In genomic region chr5:139578348-139578724, GRCh38 we compare ENCODE assay signal across 17 cellular contexts. TPM values are rescaled to one million over a fixed set of nuclear protein-coding genes. Genes with fewer than 3 reads are reported as not detected.
DNase-seq lines count a peak whose midpoint lies in the region; ATAC-seq and TF ChIP-seq lines count a peak whose summit lies in the region.
"Had no signal": no experiment of that assay in that cellular context is flagged by ENCODE, and none has a peak within 500 bp of the region (broad histone marks: within the 10 kb centered on the region; RNA-seq: fewer than 3 reads in every experiment).

No MANE protein-coding gene starts in this region.

- H3K36me3 Mint-ChIP-seq in activated naive CD4-positive, alpha-beta T cell treated with anti-CD3 and anti-CD28 coated beads, Interleukin-2, amount 50 U/mL, for 24 hours = peaks cover 4% of the 10 kb centered on the region
- peaks cover 35% of the 10 kb centered on the region for H3K36me3 Mint-ChIP-seq in activated CD8-positive, alpha-beta T cell treated with anti-CD3 and anti-CD28 coated beads for 36 hours (ENCODE audit: low read depth)
- H3K36me3 Mint-ChIP-seq in memory B cell (peaks cover 5% of the 10 kb centered on the region), Calu3 (ENCODE audit: insufficient read depth, unreplicated experiment) (peaks cover 22% of the 10 kb centered on the region)

- H3K27me3 Mint-ChIP-seq in activated naive CD4-positive, alpha-beta T cell treated with anti-CD3 and anti-CD28 coated beads, Interleukin-2, amount 50 U/mL, for 24 hours = no peaks in the 10 kb centered on the region
- no peaks in the 10 kb centered on the region for H3K27me3 Mint-ChIP-seq in activated CD8-positive, alpha-beta T cell treated with anti-CD3 and anti-CD28 coated beads for 36 hours
- no peaks in the 10 kb centered on the region for H3K27me3 Mint-ChIP-seq in memory B cell
- no peaks in the 10 kb centered on the region for H3K27me3 Mint-ChIP-seq in stimulated activated naive CD8-positive, alpha-beta T cell treated with anti-CD3 and anti-CD28 coated beads, Interleukin-15, amount 100 ng/mL, for 72 hours
- no peaks in the 10 kb centered on the region for H3K27me3 Mint-ChIP-seq in Calu3 (ENCODE audit: unreplicated experiment)

- DNase-seq in activated naive CD4-positive, alpha-beta T cell (lab: John Stamatoyannopoulos, UW) = no peak
- no peak for DNase-seq in activated CD8-positive, alpha-beta T cell treated with anti-CD3 and anti-CD28 coated beads for 36 hours
- DNase-seq in memory B cell (ENCODE audit: low spot score in 2 of 2) = no peak
- no peak for DNase-seq in stimulated activated naive CD8-positive, alpha-beta T cell treated with anti-CD3 and anti-CD28 coated beads, Interleukin-15, amount 100 ng/mL, for 72 hours
- no peak for DNase-seq in Calu3
- no peak for DNase-seq in NCI-H1105 (lab: John Stamatoyannopoulos, UW)
- DNase-seq: effector CD4-positive, alpha-beta T cell; hippocampal formation; KBM-7; NCI-H1436; NCI-H345; posterior cingulate gyrus; SHP77 treated with DMSO at 0.1 percent for 48 hours; stimulated activated CD4-positive, alpha-beta T cell treated with anti-CD3 and anti-CD28 coated beads, Interleukin-12 subunit alpha, Interleukin-12 subunit beta, amount 100 ng/mL, for 4 hours had no signal

- H3K9me3 Mint-ChIP-seq in activated naive CD4-positive, alpha-beta T cell treated with anti-CD3 and anti-CD28 coated beads, Interleukin-2, amount 50 U/mL, for 24 hours = no peaks in the 10 kb centered on the region
- H3K9me3 Mint-ChIP-seq in activated CD8-positive, alpha-beta T cell treated with anti-CD3 and anti-CD28 coated beads for 36 hours = no peaks in the 10 kb centered on the region
- H3K9me3 Mint-ChIP-seq in memory B cell = no peaks in the 10 kb centered on the region
- H3K9me3 Mint-ChIP-seq in stimulated activated naive CD8-positive, alpha-beta T cell treated with anti-CD3 and anti-CD28 coated beads, Interleukin-15, amount 100 ng/mL, for 72 hours = no peaks in the 10 kb centered on the region
- no peaks in the 10 kb centered on the region for H3K9me3 Mint-ChIP-seq in Calu3 (ENCODE audit: low read depth, unreplicated experiment)

- H3K27ac Mint-ChIP-seq in activated naive CD4-positive, alpha-beta T cell treated with anti-CD3 and anti-CD28 coated beads, Interleukin-2, amount 50 U/mL, for 24 hours = peak overlapping the region; percentile 91
- peak overlapping the region; percentile 81 for H3K27ac Mint-ChIP-seq in activated CD8-positive, alpha-beta T cell treated with anti-CD3 and anti-CD28 coated beads for 36 hours
- H3K27ac Mint-ChIP-seq in memory B cell (peak overlapping the region; percentile 84), Calu3 (ENCODE audit: unreplicated experiment) (no peak overlapping the region)
- peak overlapping the region; percentile 63 to 80 for H3K27ac Mint-ChIP-seq in stimulated activated naive CD8-positive, alpha-beta T cell treated with anti-CD3 and anti-CD28 coated beads, Interleukin-15, amount 100 ng/mL, for 72 hours

- CTCF ChIA-PET in activated CD8-positive, alpha-beta T cell treated with anti-CD3 and anti-CD28 coated beads for 36 hours (lab: Charles Lee) = interaction anchor here (0.6 to 2.4 kb wide), 7 partner anchors 15 to 516 kb away, joined by 3 to 13 read pairs (median 4); no protein-coding TSS in a partner anchor
- CTCF ChIA-PET in Calu3 (lab: Charles Lee) = no interaction called here

- no peak for TF ChIP-seq CTCF in activated CD8-positive, alpha-beta T cell treated with anti-CD3 and anti-CD28 coated beads for 36 hours (IDR thresholded peaks at IDR 0.05)
- no peak for TF ChIP-seq CTCF in Calu3 (IDR thresholded peaks at IDR 0.05; ENCODE audit: unreplicated experiment)

- peaks cover 70% of the 10 kb centered on the region for H3K4me1 Mint-ChIP-seq in activated naive CD4-positive, alpha-beta T cell treated with anti-CD3 and anti-CD28 coated beads, Interleukin-2, amount 50 U/mL, for 24 hours
- peaks cover 66% of the 10 kb centered on the region for H3K4me1 Mint-ChIP-seq in activated CD8-positive, alpha-beta T cell treated with anti-CD3 and anti-CD28 coated beads for 36 hours (ENCODE audit: low read depth)
- H3K4me1 Mint-ChIP-seq in memory B cell (peaks cover 37% of the 10 kb centered on the region), Calu3 (ENCODE audit: low read depth, unreplicated experiment) (peaks cover 7% of the 10 kb centered on the region)
- H3K4me1 Mint-ChIP-seq in stimulated activated naive CD8-positive, alpha-beta T cell treated with anti-CD3 and anti-CD28 coated beads, Interleukin-15, amount 100 ng/mL, for 72 hours = peaks cover 69% of the 10 kb centered on the region

- ATAC-seq in activated CD8-positive, alpha-beta T cell treated with anti-CD3 and anti-CD28 coated beads for 36 hours = no peak
- ATAC-seq in memory B cell (ENCODE audit: low read depth) (no peak), GM19023 (IDR thresholded peaks at IDR 0.05; ENCODE audit: unreplicated experiment) (no peak)
- no peak for ATAC-seq in stimulated activated naive CD8-positive, alpha-beta T cell treated with anti-CD3 and anti-CD28 coated beads, Interleukin-15, amount 100 ng/mL, for 72 hours
- ATAC-seq: mucosa of descending colon had no signal

- no TSS peak for BruUV-seq in Calu3 (replicated peaks; lab: Mats Ljungman, UMichigan)

- POLR2A ChIA-PET in activated CD8-positive, alpha-beta T cell treated with anti-CD3 and anti-CD28 coated beads for 36 hours (lab: Charles Lee) = interaction anchor here (0.6 to 8.0 kb wide), 5 partner anchors 14 to 74 kb away, joined by 3 to 78 read pairs (median 4); partner anchors contain the start of gene UBE2D2

- intact Hi-C loops in activated CD8-positive, alpha-beta T cell treated with anti-CD3 and anti-CD28 coated beads for 36 hours (cut with micrococcal nuclease) = no loop called here
- intact Hi-C loops in Calu3 (cut with micrococcal nuclease; ENCODE audit: unreplicated experiment) = no loop called here

- peak overlapping the region; percentile 33 for H3K4me3 Mint-ChIP-seq in activated naive CD4-positive, alpha-beta T cell treated with anti-CD3 and anti-CD28 coated beads, Interleukin-2, amount 50 U/mL, for 24 hours
- H3K4me3 Mint-ChIP-seq in activated CD8-positive, alpha-beta T cell treated with anti-CD3 and anti-CD28 coated beads for 36 hours = no peak overlapping the region
- H3K4me3 Mint-ChIP-seq in memory B cell = peak overlapping the region; percentile 24
- peak overlapping the region; percentile 17 to 35 for H3K4me3 Mint-ChIP-seq in stimulated activated naive CD8-positive, alpha-beta T cell treated with anti-CD3 and anti-CD28 coated beads, Interleukin-15, amount 100 ng/mL, for 72 hours
- no peak overlapping the region for H3K4me3 Mint-ChIP-seq in Calu3 (ENCODE audit: low read depth, unreplicated experiment)

RNA-seq across cellular contexts. Expression of gene UBE2D2, which starts 17.2 kb away (rescaled TPM):
- total RNA-seq in activated CD8-positive, alpha-beta T cell treated with anti-CD3 and anti-CD28 coated beads for 36 hours = 100 to 1,000 TPM; 239 to 253 TPM
- total RNA-seq in Calu3 (2022) = 179 and 187 TPM in 2 replicates

Comparison
In these comparisons a context has a peak if more than half of its experiments do, and no peak if none do; other contexts are left out.
1. H3K4me3 Mint-ChIP-seq: peak in activated naive CD4-positive, alpha-beta T cell treated with anti-CD3 and anti-CD28 coated beads, Interleukin-2, amount 50 U/mL, for 24 hours (single experiment), memory B cell (single experiment) and stimulated activated naive CD8-positive, alpha-beta T cell treated with anti-CD3 and anti-CD28 coated beads, Interleukin-15, amount 100 ng/mL, for 72 hours (2 of 2); none in activated CD8-positive, alpha-beta T cell treated with anti-CD3 and anti-CD28 coated beads for 36 hours (single experiment) and Calu3 (single experiment).